In genomic region chr14:96904201-96904600, GRCh38 we compare ENCODE assay signal across 28 cellular contexts.
DNase-seq lines count a peak whose midpoint lies in the region; TF ChIP-seq lines count a peak whose summit lies in the region.
"Had no signal": no experiment of that assay in that cellular context is flagged by ENCODE, and none has a peak within 500 bp of the region (broad histone marks: within the 10 kb centered on the region; RNA-seq: fewer than 3 reads in every experiment).

No MANE protein-coding gene starts in this region.

- no peak overlapping the region for H3K27ac Mint-ChIP-seq in endodermal cell
- H3K27ac Mint-ChIP-seq: activated B cell treated with CpG ODN at 0.5 μM for 24 hours; activated CD4-positive, alpha-beta T cell treated with anti-CD3 and anti-CD28 coated beads, Interleukin-2, amount 10 ng/mL, durations not matched to agents 7 days and 5 days; activated naive CD4-positive, alpha-beta T cell treated with anti-CD3 and anti-CD28 coated beads, Interleukin-2, amount 50 U/mL, for 24 hours; T-cell had no signal

- POLR2A ChIA-PET in RWPE1 (lab: Yijun Ruan, JAX; ENCODE audit: low non-redundant PET), result no interaction called here

- H3K9ac ChIP-seq in endodermal cell (ENCODE audit: extremely low read depth, low read length, poor library complexity, severe bottlenecking), result no peak overlapping the region
- H3K9ac ChIP-seq: parathyroid adenoma had no signal

- DNase-seq in NCI-H748 (lab: John Stamatoyannopoulos, UW; ENCODE audit: unreplicated experiment) (peak; percentile 41), NCI-H748 treated with DMSO at 0.1 percent for 48 hours (lab: John Stamatoyannopoulos, UW) (no peak), RWPE1 (ENCODE audit: low spot score) (peak; percentile 5), epithelial cell of esophagus (ENCODE audit: low read depth) (peak; percentile 46), NCI-H774 (lab: John Stamatoyannopoulos, UW) (no peak), endodermal cell (no peak), NCI-H1048 (lab: John Stamatoyannopoulos, UW) (no peak), GDM1 (lab: John Stamatoyannopoulos, UW) (no peak)
- DNase-seq: activated B cell treated with CpG ODN at 0.5 μM for 24 hours; activated CD4-positive, alpha-beta T cell treated with anti-CD3 and anti-CD28 coated beads, Interleukin-2, amount 10 ng/mL, durations not matched to agents 7 days and 5 days; CD4-positive, alpha-beta memory T cell; cortex of kidney; DMS53; effector memory CD4-positive, alpha-beta T cell; head of caudate nucleus; Kasumi-1; MV-4-11; NCI-H2171 treated with DMSO at 0.1 percent for 48 hours; NCI-H524 treated with DMSO at 0.1 percent for 48 hours; SJCRH30; stimulated activated CD4-positive, alpha-beta T cell treated with anti-CD3 and anti-CD28 coated beads, Interleukin-1b, Interleukin-23, amount 100 ng/mL, for 48 hours; stimulated activated naive CD8-positive, alpha-beta T cell treated with anti-CD3 and anti-CD28 coated beads, Interleukin-15, Interleukin-2, amounts not matched to agents 100 U/mL and 50 U/mL, for 24 hours; T-cell had no signal

- H3K4me3 ChIP-seq in epithelial cell of esophagus (ENCODE audit: low read length) (no peak overlapping the region), endodermal cell (ENCODE audit: low read length) (no peak overlapping the region)
- H3K4me3 ChIP-seq: SJCRH30, smooth muscle cell had no signal

- CTCF ChIA-PET in RWPE1 (lab: Yijun Ruan, JAX), result no interaction called here

- no peak overlapping the region for H3K4me3 Mint-ChIP-seq in endodermal cell
- H3K4me3 Mint-ChIP-seq: activated B cell treated with CpG ODN at 0.5 μM for 24 hours; activated CD4-positive, alpha-beta T cell treated with anti-CD3 and anti-CD28 coated beads, Interleukin-2, amount 10 ng/mL, durations not matched to agents 7 days and 5 days; activated naive CD4-positive, alpha-beta T cell treated with anti-CD3 and anti-CD28 coated beads, Interleukin-2, amount 50 U/mL, for 24 hours; CD4-positive, alpha-beta memory T cell; neural crest cell; T-cell had no signal

- WGBS in endodermal cell (ENCODE audit: insufficient coverage in 1 of 2, insufficient read length in 1 of 2), 2 experiments, result 72 to 73% methylated on average over 2 to 3 of the region's 3 CpGs

- peaks cover 3% of the 10 kb centered on the region for H3K36me3 Mint-ChIP-seq in endodermal cell (ENCODE audit: low read depth)

- H3K9me3 Mint-ChIP-seq in endodermal cell, result peaks cover 8% of the 10 kb centered on the region
- H3K9me3 Mint-ChIP-seq: activated naive CD4-positive, alpha-beta T cell treated with anti-CD3 and anti-CD28 coated beads, Interleukin-2, amount 50 U/mL, for 24 hours had no signal

- no peaks in the 10 kb centered on the region for H3K27me3 Mint-ChIP-seq in endodermal cell (ENCODE audit: insufficient read depth)
- H3K27me3 Mint-ChIP-seq: activated B cell treated with CpG ODN at 0.5 μM for 24 hours; activated CD4-positive, alpha-beta T cell treated with anti-CD3 and anti-CD28 coated beads, Interleukin-2, amount 10 ng/mL, durations not matched to agents 7 days and 5 days; activated naive CD4-positive, alpha-beta T cell treated with anti-CD3 and anti-CD28 coated beads, Interleukin-2, amount 50 U/mL, for 24 hours; CD4-positive, alpha-beta memory T cell; T-cell had no signal

- TF ChIP-seq CTCF in RWPE1 (conservative IDR thresholded peaks at IDR 0.05; ENCODE audit: low read depth) (no peak), epithelial cell of esophagus (IDR thresholded peaks at IDR 0.05; ENCODE audit: insufficient read depth, low read depth, low read length, missing control alignments) (no peak), endodermal cell (conservative IDR thresholded peaks at IDR 0.05) (no peak)

- no peaks in the 10 kb centered on the region for H3K27me3 ChIP-seq in endodermal cell (ENCODE audit: control insufficient read depth, insufficient read depth, low read length, poor library complexity, severe bottlenecking)
- H3K27me3 ChIP-seq: foreskin keratinocyte, SJCRH30 had no signal

- H3K9me3 ChIP-seq in endodermal cell (ENCODE audit: control insufficient read depth, low read length), result peaks cover 2% of the 10 kb centered on the region
- H3K9me3 ChIP-seq: SJCRH30 had no signal

- H3K36me3 ChIP-seq in endodermal cell (ENCODE audit: control insufficient read depth, insufficient read depth, low read length), result no peaks in the 10 kb centered on the region
- H3K36me3 ChIP-seq: SJCRH30 had no signal

- no peaks in the 10 kb centered on the region for H3K4me1 ChIP-seq in endodermal cell (ENCODE audit: control insufficient read depth, insufficient read depth, low read length)
- H3K4me1 ChIP-seq: foreskin keratinocyte, parathyroid adenoma, SJCRH30 had no signal

- H3K27ac ChIP-seq in RWPE1, result no peak overlapping the region
- no peak overlapping the region for H3K27ac ChIP-seq in endodermal cell (ENCODE audit: low read depth, low read length)
- H3K27ac ChIP-seq: foreskin keratinocyte, parathyroid adenoma, SJCRH30 had no signal

- peaks cover 17% of the 10 kb centered on the region for H3K4me1 Mint-ChIP-seq in endodermal cell
- H3K4me1 Mint-ChIP-seq: activated CD4-positive, alpha-beta T cell treated with anti-CD3 and anti-CD28 coated beads, Interleukin-2, amount 10 ng/mL, durations not matched to agents 7 days and 5 days; CD4-positive, alpha-beta memory T cell; neural crest cell; T-cell had no signal

Comparison
In these comparisons a context has a peak if more than half of its experiments do, and no peak if none do; other contexts are left out.
1. DNase-seq: peak in NCI-H748 (single experiment), RWPE1 (single experiment) and epithelial cell of esophagus (single experiment); none in NCI-H748 treated with DMSO at 0.1 percent for 48 hours (single experiment), NCI-H774 (single experiment), endodermal cell (single experiment), NCI-H1048 (single experiment) and GDM1 (single experiment).